13 cellular contexts compared by ENCODE assay signal in the genomic region with DNA sequence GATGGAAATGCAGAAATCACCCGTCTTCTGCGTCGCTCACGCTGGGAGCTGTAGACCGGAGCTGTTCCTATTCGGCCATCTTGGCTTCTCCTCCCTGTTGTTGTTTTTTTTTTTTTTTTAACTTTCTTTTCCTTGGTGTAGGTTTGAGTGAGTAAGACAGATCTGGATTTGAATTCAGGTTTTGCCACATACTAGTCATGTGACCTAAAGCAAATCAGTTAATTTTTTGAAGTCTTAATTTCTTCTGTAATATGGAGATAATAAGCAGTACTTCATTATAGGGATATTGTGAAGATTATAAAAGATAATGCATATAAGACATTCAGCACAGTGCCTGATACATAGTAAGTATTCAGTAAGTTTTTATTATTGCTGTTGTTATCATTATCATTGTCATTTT. TPM values are rescaled to one million over a fixed set of nuclear protein-coding genes. Genes with fewer than 3 reads are reported as not detected.
"Had no signal": no experiment of that assay in that cellular context is flagged by ENCODE, and none has a peak within 500 bp of the region (broad histone marks: within the 10 kb centered on the region; RNA-seq: fewer than 3 reads in every experiment).

No MANE protein-coding gene starts in this region.

- H3K4me1 ChIP-seq: HAP-1 had no signal

- H3K27ac ChIP-seq: GM23248, KMS-11 had no signal

- ATAC-seq: HCT116 had no signal

- H3K4me2 ChIP-seq: KMS-11 had no signal

- FAIRE-seq: HTR-8/SVneo had no signal

- DNase-seq: GM23248, GOT3, H7, HFFc6, IMR-90, Karpas-422, KBM-7 had no signal

- H3K36me3 ChIP-seq: HAP-1 had no signal

- H3K4me3 Mint-ChIP-seq: HFFc6 had no signal

- H3K4me3 ChIP-seq: GM23248, HAP-1 had no signal

- H3K27ac Mint-ChIP-seq: HFFc6 had no signal

- H3K9me3 Mint-ChIP-seq: HFFc6 had no signal

RNA-seq across cellular contexts. Expression of gene BRS3, which starts 41.5 kb away (rescaled TPM):
- total RNA-seq: GM23248, H4, H7, HFFc6, HT-29, IMR-90 had no signal
- polyA plus RNA-seq: GM23248, IMR-90 had no signal
